ENCODE assay signal across 20 cellular contexts in the genomic region with DNA sequence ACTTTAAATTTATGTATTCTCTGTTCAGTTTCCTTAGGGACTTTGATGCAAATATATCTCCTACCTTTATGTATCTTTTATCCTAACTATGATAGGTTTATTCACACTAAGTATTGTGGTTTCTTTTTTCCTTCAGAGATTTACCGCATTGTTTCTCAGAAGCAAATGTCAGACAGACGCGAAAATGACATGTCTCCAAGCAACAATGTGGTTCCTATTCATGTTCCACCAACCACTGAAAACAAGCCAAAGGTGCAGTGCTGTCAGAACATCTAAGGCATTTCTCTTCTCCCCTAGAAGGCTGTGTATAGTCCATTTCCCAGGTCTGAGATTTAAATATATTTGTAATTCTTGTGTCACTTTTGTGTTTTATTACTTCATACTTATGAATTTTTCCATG. TPM values are rescaled to one million over a fixed set of nuclear protein-coding genes. Genes with fewer than 3 reads are reported as not detected.
A peak's percentile ranks its signal among the peaks of the same experiment; 100 is the strongest.
DNase-seq lines count a peak whose midpoint lies in the region; ATAC-seq, FAIRE-seq and TF ChIP-seq lines count a peak whose summit lies in the region.
"Had no signal": no experiment of that assay in that cellular context is flagged by ENCODE, and none has a peak within 500 bp of the region (broad histone marks: within the 10 kb centered on the region; RNA-seq: fewer than 3 reads in every experiment).

No MANE protein-coding gene starts in this region.

- H3K9me3 ChIP-seq in GM12878 (replicated peaks; ENCODE audit: control insufficient read depth, insufficient read depth, low read length), result no peaks in the 10 kb centered on the region
- no peaks in the 10 kb centered on the region for H3K9me3 ChIP-seq in BE2C
- no peaks in the 10 kb centered on the region for H3K9me3 ChIP-seq in right cardiac atrium (ENCODE audit: control insufficient read depth, low read length)
- H3K9me3 ChIP-seq: HAP-1, suprapubic skin had no signal

- TF ChIP-seq CTCF in GM12878 (IDR thresholded peaks at IDR 0.05 in 2 of 3, conservative IDR thresholded peaks at IDR 0.05 in 1 of 3; ENCODE audit: control insufficient read depth in 2 of 3, extremely low read depth in 1 of 3, insufficient read depth in 1 of 3, low read depth in 3 of 3, low read length in 3 of 3), result no peak
- TF ChIP-seq CTCF in BE2C (IDR thresholded peaks at IDR 0.05; ENCODE audit: low read depth, low read length), result no peak

- FAIRE-seq in GM12878 (lab: Jason Lieb, UNC), result peak; percentile 31
- FAIRE-seq: keratinocyte had no signal

- SMC1A ChIA-PET in GM12878 (lab: Charles Lee; ENCODE audit: uncharacterized antibody, unreplicated experiment), result interaction anchor here (0.6 kb wide), 1 partner anchor 12 kb away, joined by 3 read pairs; no protein-coding TSS in a partner anchor

- H3K27me3 Mint-ChIP-seq in activated CD4-positive, alpha-beta T cell treated with anti-CD3 and anti-CD28 coated beads for 36 hours, result no peaks in the 10 kb centered on the region

- peaks cover 2% of the 10 kb centered on the region for H3K79me2 ChIP-seq in GM12878 (ENCODE audit: control insufficient read depth, insufficient read depth, low read length)

- H2AFZ ChIP-seq in GM12878 (ENCODE audit: control insufficient read depth, low read depth, low read length), result no peak overlapping the region

- in situ Hi-C loops in GM12878 (cut with MboI), result no loop called here

- BruUV-seq in GM12878 (replicated peaks; lab: Mats Ljungman, UMichigan), result no TSS peak

- ATAC-seq in activated CD4-positive, alpha-beta T cell treated with anti-CD3 and anti-CD28 coated beads for 36 hours, result peak; percentile 94
- ATAC-seq in GM12878 (no peak), right cardiac atrium (no peak)

- H3K27ac ChIP-seq in GM12878 (ENCODE audit: control insufficient read depth, insufficient read depth), result no peak overlapping the region
- no peak overlapping the region for H3K27ac ChIP-seq in right cardiac atrium (ENCODE audit: low read length)
- H3K27ac ChIP-seq: suprapubic skin had no signal

- intact Hi-C loops in activated CD4-positive, alpha-beta T cell treated with anti-CD3 and anti-CD28 coated beads for 36 hours (cut with DNase I, micrococcal nuclease), result loop anchor here (1.0 to 5.0 kb wide), 9 partner anchors 17 to 426 kb away; partner anchors contain the start of genes DENND4A (in 2 of the 2), INTS14 (in 1 of the 2) and RAB11A (in 1 of the 2)
- intact Hi-C loops in GM12878 (cut with micrococcal nuclease; ENCODE audit: unreplicated experiment), result no loop called here
- intact Hi-C loops in right cardiac atrium (cut with DNase I), result no loop called here

- TF ChIP-seq EP300 in GM12878 (IDR thresholded peaks at IDR 0.05; ENCODE audit: borderline replicate concordance in 1 of 2, control insufficient read depth in 1 of 2, low read depth in 2 of 2, low read length in 2 of 2), result no peak

- H3K4me1 Mint-ChIP-seq in activated CD4-positive, alpha-beta T cell treated with anti-CD3 and anti-CD28 coated beads for 36 hours, result peaks cover 78% of the 10 kb centered on the region

- no peak overlapping the region for H3K9ac ChIP-seq in GM12878 (ENCODE audit: control insufficient read depth, insufficient read depth, low read length)

- H3K27me3 ChIP-seq in GM12878 (replicated peaks in 1 of 2; ENCODE audit: control insufficient read depth in 2 of 2, insufficient read depth in 2 of 2, low read length in 1 of 2), result no peaks in the 10 kb centered on the region
- H3K27me3 ChIP-seq in BE2C, result no peaks in the 10 kb centered on the region
- H3K27me3 ChIP-seq in right cardiac atrium (ENCODE audit: control insufficient read depth, insufficient read depth), result no peaks in the 10 kb centered on the region
- H3K27me3 ChIP-seq: suprapubic skin had no signal

- H3K4me3 ChIP-seq in GM12878 (no peak overlapping the region), BE2C (ENCODE audit: low read depth, low read length) (no peak overlapping the region), right cardiac atrium (ENCODE audit: low read length) (no peak overlapping the region)
- H3K4me3 ChIP-seq: HAP-1, suprapubic skin had no signal

- H3K4me2 ChIP-seq in GM12878 (ENCODE audit: control insufficient read depth, insufficient read depth), result no peak overlapping the region

- no peak overlapping the region for H3K4me3 Mint-ChIP-seq in activated CD4-positive, alpha-beta T cell treated with anti-CD3 and anti-CD28 coated beads for 36 hours

- TF ChIP-seq RAD21 in GM12878 (IDR thresholded peaks at IDR 0.05; ENCODE audit: insufficient read depth, low read depth, low read length), result no peak

- DNase-seq in activated CD4-positive, alpha-beta T cell treated with anti-CD3 and anti-CD28 coated beads for 36 hours, result peak; percentile 67
- DNase-seq in activated CD4-positive, alpha-beta T cell treated with anti-CD3 and anti-CD28 coated beads for 1 hour, result no peak
- DNase-seq in activated CD4-positive, alpha-beta T cell treated with anti-CD3 and anti-CD28 coated beads for 48 hours, result peak; percentile 43
- DNase-seq in GM12878 (ENCODE audit: low read depth, low spot score) (no peak), BE2C (no peak), right cardiac atrium (no peak), NCI-H748 (lab: John Stamatoyannopoulos, UW; ENCODE audit: unreplicated experiment) (no peak)
- peak; percentile 39 for DNase-seq in stimulated activated CD8-positive, alpha-beta memory T cell treated with anti-CD3 and anti-CD28 coated beads, Interleukin-4, amount 100 ng/mL, for 48 hours
- DNase-seq: 8988T; activated CD8-positive, alpha-beta memory T cell treated with anti-CD3 and anti-CD28 coated beads for 24 hours; amniotic stem cell; EL; glutamatergic neuron; IMR-90; NCI-H1048; NCI-H2227 treated with DMSO at 0.1 percent for 48 hours; SHP77 treated with DMSO at 0.1 percent for 48 hours had no signal

- peaks cover 58% of the 10 kb centered on the region for H3K36me3 Mint-ChIP-seq in activated CD4-positive, alpha-beta T cell treated with anti-CD3 and anti-CD28 coated beads for 36 hours (ENCODE audit: low read depth)

- H3K27ac Mint-ChIP-seq in activated CD4-positive, alpha-beta T cell treated with anti-CD3 and anti-CD28 coated beads for 36 hours, result peak overlapping the region; percentile 82

- CTCF ChIA-PET in activated CD4-positive, alpha-beta T cell treated with anti-CD3 and anti-CD28 coated beads for 36 hours (lab: Charles Lee), result interaction anchor here (0.6 kb wide), 2 partner anchors 197 to 1666 kb away, joined by 3 to 4 read pairs; no protein-coding TSS in a partner anchor
- CTCF ChIA-PET in GM12878 (lab: Yijun Ruan, JAX), result interaction anchor here (0.9 to 1.1 kb wide), 3 partner anchors 8 to 32 kb away, joined by 3 to 5 read pairs (median 4); no protein-coding TSS in a partner anchor

- RAD21 ChIA-PET in GM12878 (lab: Charles Lee; ENCODE audit: unreplicated experiment), result interaction anchor here (0.6 to 1.0 kb wide), 3 partner anchors 11 to 562 kb away, joined by 3 to 4 read pairs (median 3); no protein-coding TSS in a partner anchor

- H4K20me1 ChIP-seq in GM12878 (ENCODE audit: control insufficient read depth, insufficient read depth), result no peaks in the 10 kb centered on the region

- WGBS in GM12878 (ENCODE audit: insufficient coverage, insufficient replicate concordance, low lambda C conversion rate, missing lambda C conversion rate), result 100% methylated on average over 3 of the region's 3 CpGs
- 87% methylated on average over 3 of the region's 3 CpGs for WGBS in right cardiac atrium

- H3K36me3 ChIP-seq in GM12878 (ENCODE audit: control insufficient read depth in 2 of 2, insufficient read depth in 2 of 2, low read length in 1 of 2), result peaks cover 1 to 29% of the 10 kb centered on the region in 2 experiments; a peak in 3 of 4 replicates
- H3K36me3 ChIP-seq in BE2C, result peaks cover 42% of the 10 kb centered on the region

- H3K9me3 Mint-ChIP-seq in activated CD4-positive, alpha-beta T cell treated with anti-CD3 and anti-CD28 coated beads for 36 hours (ENCODE audit: low read depth), result no peaks in the 10 kb centered on the region

- TF ChIP-seq POLR2A in GM12878 (IDR thresholded peaks at IDR 0.05; ENCODE audit: low read depth, low read length), result no peak

- H3K4me1 ChIP-seq in GM12878 (ENCODE audit: control insufficient read depth, insufficient read depth, low read length) (peaks cover 11% of the 10 kb centered on the region), BE2C (peaks cover 4% of the 10 kb centered on the region; the same call in 1 of the 2 replicates), right cardiac atrium (ENCODE audit: control insufficient read depth, insufficient read depth, low read length) (no peaks in the 10 kb centered on the region)

- POLR2A ChIA-PET in activated CD4-positive, alpha-beta T cell treated with anti-CD3 and anti-CD28 coated beads for 36 hours (lab: Charles Lee), result interaction anchor here (0.6 to 1.2 kb wide), 2 partner anchors 18 to 356 kb away, joined by 4 to 8 read pairs; partner anchors contain the start of gene RAB11A
- POLR2A ChIA-PET in GM12878 (lab: Charles Lee), result interaction anchor here (0.8 to 1.0 kb wide), 3 partner anchors 9 to 16 kb away, joined by 3 read pairs; no protein-coding TSS in a partner anchor

TF ChIP-seq in GM12878, 131 proteins besides CTCF, POLR2A, EP300 and RAD21 (continues in another document):
- TF ChIP-seq RUNX3 (IDR thresholded peaks at IDR 0.05; ENCODE audit: low read length), result peak; percentile 74
- TF ChIP-seq TARDBP (IDR thresholded peaks at IDR 0.05; ENCODE audit: borderline replicate concordance), result no peak

RNA-seq across cellular contexts. Expression of gene RAB11A, which starts 18.3 kb away (rescaled TPM):
- total RNA-seq in activated CD4-positive, alpha-beta T cell treated with anti-CD3 and anti-CD28 coated beads for 36 hours, result 100 to 1,000 TPM; 129 to 142 TPM
- 70.8 and 70.9 TPM in 2 replicates for total RNA-seq in GM12878 (2013; cell fraction: nucleolus; rRNA removed)
- total RNA-seq in GM12878 (2014; rRNA removed) (128 and 141 TPM in 2 replicates), GM12878 (2014; rRNA removed; fragmentation: Illumina TruSeq; extraction: Trizol) (148 and 152 TPM in 2 replicates), GM12878 (2021) (182 and 204 TPM in 2 replicates), right cardiac atrium (100 to 1,000 TPM; 150 to 180 (median 163) TPM)
- 108 TPM for polyA plus RNA-seq in GM12878 (2011; ENCODE audit: low read depth)
- polyA plus RNA-seq in GM12878 (2011; rRNA removed) (387 and 412 TPM in 2 replicates), GM12878 (2014; fragmentation: Illumina TruSeq; extraction: Trizol) (274 and 338 TPM in 2 replicates), GM12878 (2014; fragmentation: Nextera tagmentation; extraction: Ambion mirVana) (100 to 1,000 TPM; 155 to 179 TPM), GM12878 (2014; rRNA removed) (218 and 266 TPM in 2 replicates), GM12878 (2016; fragmentation: Nextera tagmentation; extraction: Ambion mirVana) (100 to 1,000 TPM; 275 to 291 TPM), right cardiac atrium (136 TPM)
- 245 and 314 TPM in 2 replicates for polyA plus RNA-seq in GM12878 (2011; cell fraction: cytosol; rRNA removed)
- 170 and 179 TPM in 2 replicates for polyA plus RNA-seq in GM12878 (2011; cell fraction: nucleus; rRNA removed)
- 175 and 233 TPM in 2 replicates for polyA plus RNA-seq in GM12878 (2012)
- 143 and 310 TPM in 2 replicates for polyA minus RNA-seq in GM12878 (2011; rRNA and poly(A)+ RNA removed)
- polyA minus RNA-seq in GM12878 (2011; cell fraction: cytosol; rRNA and poly(A)+ RNA removed), result 48.4 and 63.4 TPM in 2 replicates
- 14.7 and 27.4 TPM in 2 replicates for polyA minus RNA-seq in GM12878 (2011; cell fraction: nucleus; rRNA and poly(A)+ RNA removed)
- 233 TPM for polyA plus RNA-seq in BE2C (2012; ENCODE audit: insufficient read depth, insufficient read length, low read depth)

Comparison
In these comparisons a context has a peak if more than half of its experiments do, and no peak if none do; other contexts are left out.
1. DNase-seq: peak in activated CD4-positive, alpha-beta T cell treated with anti-CD3 and anti-CD28 coated beads for 36 hours (single experiment), activated CD4-positive, alpha-beta T cell treated with anti-CD3 and anti-CD28 coated beads for 48 hours (single experiment) and stimulated activated CD8-positive, alpha-beta memory T cell treated with anti-CD3 and anti-CD28 coated beads, Interleukin-4, amount 100 ng/mL, for 48 hours (single experiment); none in activated CD4-positive, alpha-beta T cell treated with anti-CD3 and anti-CD28 coated beads for 1 hour (single experiment), GM12878 (single experiment), BE2C (single experiment), right cardiac atrium (0 of 3) and NCI-H748 (single experiment).
2. intact Hi-C loops: an anchor here in activated CD4-positive, alpha-beta T cell treated with anti-CD3 and anti-CD28 coated beads for 36 hours (1.0 to 5.0 kb wide); none called in GM12878 and right cardiac atrium.